Comparison of ENCODE assay signal across 10 cellular contexts in genomic region chr18:3402962-3403585, GRCh38. TPM values are rescaled to one million over a fixed set of nuclear protein-coding genes. Genes with fewer than 3 reads are reported as not detected.
A peak's percentile ranks its signal among the peaks of the same experiment; 100 is the strongest.
DNase-seq lines count a peak whose midpoint lies in the region; ATAC-seq and TF ChIP-seq lines count a peak whose summit lies in the region.
"Had no signal": no experiment of that assay in that cellular context is flagged by ENCODE, and none has a peak within 500 bp of the region (broad histone marks: within the 10 kb centered on the region; RNA-seq: fewer than 3 reads in every experiment).

No MANE protein-coding gene starts in this region.

- H3K27ac ChIP-seq in BLaER1 (no peak overlapping the region), GM23338 (ENCODE audit: low read depth) (no peak overlapping the region), thyroid gland (no peak overlapping the region)
- H3K27ac ChIP-seq: esophagus muscularis mucosa had no signal

- H3K9me3 ChIP-seq in BLaER1 (no peaks in the 10 kb centered on the region), thyroid gland (no peaks in the 10 kb centered on the region)

- H3K4me2 ChIP-seq in BLaER1 (0 out of 2 replicates have a peak overlapping the region, but pooled peaks have one; percentile 9), GM23338 (no peak overlapping the region)

- H3F3A ChIP-seq in GM23338 (replicated peaks; ENCODE audit: low read depth): no peaks in the 10 kb centered on the region

- H3K4me3 ChIP-seq in BLaER1: no peak overlapping the region
- H3K4me3 ChIP-seq in GM23338: no peak overlapping the region
- no peak overlapping the region for H3K4me3 ChIP-seq in fibroblast of villous mesenchyme (ENCODE audit: low read depth, low read length)
- H3K4me3 ChIP-seq in thyroid gland (replicated peaks in 1 of 3): no peak overlapping the region
- H3K4me3 ChIP-seq: esophagus muscularis mucosa, lung had no signal

- H3K4me1 Mint-ChIP-seq in GM23338: no peaks in the 10 kb centered on the region; the same call in 2 of the 3 replicates

- no peak for TF ChIP-seq POLR2A in thyroid gland (IDR thresholded peaks at IDR 0.05)

- peaks cover 9% of the 10 kb centered on the region; the same call in 2 of the 3 replicates for H3K36me3 Mint-ChIP-seq in GM23338 (ENCODE audit: low read depth)

- H3K36me3 ChIP-seq in BLaER1: no peaks in the 10 kb centered on the region
- no peaks in the 10 kb centered on the region for H3K36me3 ChIP-seq in GM23338 (ENCODE audit: insufficient read depth)
- H3K36me3 ChIP-seq in thyroid gland: no peaks in the 10 kb centered on the region
- H3K36me3 ChIP-seq: esophagus muscularis mucosa had no signal

- DNase-seq in GM23338 (ENCODE audit: low spot score): no peak
- DNase-seq in SK-N-DZ (ENCODE audit: low spot score): peak; percentile 67
- DNase-seq in fibroblast of villous mesenchyme (ENCODE audit: low read depth): peak; percentile 77
- DNase-seq in left lobe of liver (ENCODE audit: low spot score): no peak
- no peak for DNase-seq in thyroid gland

- H3K27me3 ChIP-seq in BLaER1 (no peaks in the 10 kb centered on the region), GM23338 (ENCODE audit: insufficient read depth) (no peaks in the 10 kb centered on the region), thyroid gland (no peaks in the 10 kb centered on the region)
- H3K27me3 ChIP-seq: esophagus muscularis mucosa had no signal

- peaks cover 26% of the 10 kb centered on the region for H3K4me1 ChIP-seq in BLaER1
- no peaks in the 10 kb centered on the region; the same call in 1 of the 2 replicates for H3K4me1 ChIP-seq in GM23338 (ENCODE audit: insufficient read depth)
- H3K4me1 ChIP-seq in thyroid gland: no peaks in the 10 kb centered on the region
- H3K4me1 ChIP-seq: esophagus muscularis mucosa had no signal

- TF ChIP-seq CTCF in GM23338 (conservative IDR thresholded peaks at IDR 0.05; ENCODE audit: low read depth in 2 of 2): no peak
- TF ChIP-seq CTCF in fibroblast of villous mesenchyme (IDR thresholded peaks at IDR 0.05; ENCODE audit: insufficient read depth, low read depth, low read length): no peak
- TF ChIP-seq CTCF in thyroid gland (IDR thresholded peaks at IDR 0.05): no peak

- peaks cover 27% of the 10 kb centered on the region for H3K9me3 Mint-ChIP-seq in GM23338

- H4K20me1 ChIP-seq in BLaER1 (no peaks in the 10 kb centered on the region), GM23338 (replicated peaks; ENCODE audit: insufficient read depth) (no peaks in the 10 kb centered on the region)

- no peak overlapping the region for H3K4me3 Mint-ChIP-seq in GM23338

- H2AFZ ChIP-seq in GM23338: peak overlapping the region; percentile 11; the same call in 1 of the 2 replicates

- no peak overlapping the region; the same call in 1 of the 2 replicates for H3K27ac Mint-ChIP-seq in GM23338

- 91 to 94% methylated on average over 2 of the region's 2 CpGs for WGBS in thyroid gland, 2 donors

- H3K9me2 ChIP-seq in GM23338 (ENCODE audit: insufficient read depth): no peaks in the 10 kb centered on the region

- no peaks in the 10 kb centered on the region for H3K79me2 ChIP-seq in GM23338 (replicated peaks; ENCODE audit: insufficient read depth)

- H3K9ac ChIP-seq in BLaER1: no peak overlapping the region

- ATAC-seq in GM23338: no peak
- no peak for ATAC-seq in HG02588 (IDR thresholded peaks at IDR 0.05; ENCODE audit: unreplicated experiment)
- ATAC-seq in left lobe of liver: no peak
- ATAC-seq in GM21528 (IDR thresholded peaks at IDR 0.05; ENCODE audit: low FRiP score, unreplicated experiment): no peak

- peaks cover 1% of the 10 kb centered on the region for H3K27me3 Mint-ChIP-seq in GM23338 (ENCODE audit: insufficient read depth, low read depth, poor library complexity)

- intact Hi-C loops in thyroid gland (cut with DNase I): no loop called here

TF ChIP-seq in GM23338, 12 proteins besides CTCF, POLR2A, EP300 and RAD21 (continues in another document):
- TF ChIP-seq, protein P1, sequence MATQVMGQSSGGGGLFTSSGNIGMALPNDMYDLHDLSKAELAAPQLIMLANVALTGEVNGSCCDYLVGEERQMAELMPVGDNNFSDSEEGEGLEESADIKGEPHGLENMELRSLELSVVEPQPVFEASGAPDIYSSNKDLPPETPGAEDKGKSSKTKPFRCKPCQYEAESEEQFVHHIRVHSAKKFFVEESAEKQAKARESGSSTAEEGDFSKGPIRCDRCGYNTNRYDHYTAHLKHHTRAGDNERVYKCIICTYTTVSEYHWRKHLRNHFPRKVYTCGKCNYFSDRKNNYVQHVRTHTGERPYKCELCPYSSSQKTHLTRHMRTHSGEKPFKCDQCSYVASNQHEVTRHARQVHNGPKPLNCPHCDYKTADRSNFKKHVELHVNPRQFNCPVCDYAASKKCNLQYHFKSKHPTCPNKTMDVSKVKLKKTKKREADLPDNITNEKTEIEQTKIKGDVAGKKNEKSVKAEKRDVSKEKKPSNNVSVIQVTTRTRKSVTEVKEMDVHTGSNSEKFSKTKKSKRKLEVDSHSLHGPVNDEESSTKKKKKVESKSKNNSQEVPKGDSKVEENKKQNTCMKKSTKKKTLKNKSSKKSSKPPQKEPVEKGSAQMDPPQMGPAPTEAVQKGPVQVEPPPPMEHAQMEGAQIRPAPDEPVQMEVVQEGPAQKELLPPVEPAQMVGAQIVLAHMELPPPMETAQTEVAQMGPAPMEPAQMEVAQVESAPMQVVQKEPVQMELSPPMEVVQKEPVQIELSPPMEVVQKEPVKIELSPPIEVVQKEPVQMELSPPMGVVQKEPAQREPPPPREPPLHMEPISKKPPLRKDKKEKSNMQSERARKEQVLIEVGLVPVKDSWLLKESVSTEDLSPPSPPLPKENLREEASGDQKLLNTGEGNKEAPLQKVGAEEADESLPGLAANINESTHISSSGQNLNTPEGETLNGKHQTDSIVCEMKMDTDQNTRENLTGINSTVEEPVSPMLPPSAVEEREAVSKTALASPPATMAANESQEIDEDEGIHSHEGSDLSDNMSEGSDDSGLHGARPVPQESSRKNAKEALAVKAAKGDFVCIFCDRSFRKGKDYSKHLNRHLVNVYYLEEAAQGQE (IDR thresholded peaks at IDR 0.05; ENCODE audit: unreplicated experiment): no peak
- TF ChIP-seq ZNF114 (CRISPR knock-in tag; IDR thresholded peaks at IDR 0.05): no peak
- TF ChIP-seq CREB1 (CRISPR knock-in tag; IDR thresholded peaks at IDR 0.05; ENCODE audit: low read depth): no peak
- TF ChIP-seq JUNB (IDR thresholded peaks at IDR 0.05; ENCODE audit: unreplicated experiment): no peak
- TF ChIP-seq NANOG (IDR thresholded peaks at IDR 0.05; ENCODE audit: borderline replicate concordance): no peak
- no peak for TF ChIP-seq EZH2 (IDR thresholded peaks at IDR 0.05; ENCODE audit: low read depth, unreplicated experiment)
- TF ChIP-seq POLR2AphosphoS5 (IDR thresholded peaks at IDR 0.05; ENCODE audit: low read depth): no peak
- TF ChIP-seq ZNF331 (CRISPR knock-in tag; IDR thresholded peaks at IDR 0.05; ENCODE audit: low read depth): no peak
- no peak for TF ChIP-seq STAT1 (IDR thresholded peaks at IDR 0.05; ENCODE audit: unreplicated experiment)

RNA-seq across cellular contexts. Expression of gene TGIF1, which starts 46.9 kb away (rescaled TPM):
- 286 and 294 TPM in 2 replicates for total RNA-seq in GM23338 (2014; rRNA removed; shearing (Covaris generic))
- polyA plus RNA-seq in GM23338 (2016; fragmentation: Nextera tagmentation; extraction: Ambion mirVana): 288 and 316 TPM in 2 replicates
- 19.3 TPM in 2 replicates for polyA plus RNA-seq in SK-N-DZ (2014; cell fraction: cytosol; rRNA removed)
- 20.4 and 30.6 TPM in 2 replicates for polyA plus RNA-seq in SK-N-DZ (2014; cell fraction: nucleus; rRNA removed)
- total RNA-seq in fibroblast of villous mesenchyme: 114 and 136 TPM in 2 replicates
- 14.1 TPM for total RNA-seq in left lobe of liver
- 10 to 100 TPM; 46.4 to 62.3 (median 52.3) TPM for total RNA-seq in thyroid gland

Comparison
In these comparisons a context has a peak if more than half of its experiments do, and no peak if none do; other contexts are left out.
1. DNase-seq: peak in SK-N-DZ (single experiment) and fibroblast of villous mesenchyme (single experiment); none in GM23338 (single experiment), left lobe of liver (single experiment) and thyroid gland (0 of 2).